7 cellular contexts compared by ENCODE assay signal in genomic region chr3:113946831-113947230, GRCh38. TPM values are rescaled to one million over a fixed set of nuclear protein-coding genes. Genes with fewer than 3 reads are reported as not detected.
DNase-seq lines count a peak whose midpoint lies in the region; ATAC-seq and TF ChIP-seq lines count a peak whose summit lies in the region.

No MANE protein-coding gene starts in this region.

- ATAC-seq in WTC11 (no peak), right cardiac atrium (no peak), GM18873 (IDR thresholded peaks at IDR 0.05; ENCODE audit: low FRiP score, unreplicated experiment) (no peak)

- no peak for DNase-seq in HAP-1 (ENCODE audit: low spot score in 2 of 2)
- no peak for DNase-seq in WTC11 (ENCODE audit: low spot score)
- DNase-seq in right cardiac atrium, result no peak
- DNase-seq in GM13977 (ENCODE audit: low spot score), result no peak
- DNase-seq in GM10266 (ENCODE audit: extremely low spot score), result no peak

- WGBS in right cardiac atrium, result 86% methylated on average over 7 of the region's 7 CpGs

- in situ Hi-C loops in HAP-1 (cut with MboI; ENCODE audit: low sequenced_read_pairs), result no loop called here
- in situ Hi-C loops in GM13977 (cut with MboI; ENCODE audit: low pct_unique_long_range_greater_than_20kb, low sequenced_read_pairs, unreplicated experiment), result no loop called here

- H3K36me3 ChIP-seq in HAP-1 (replicated peaks), result no peaks in the 10 kb centered on the region

- H3K4me3 ChIP-seq in HAP-1, result peak overlapping the region; percentile 40
- H3K4me3 ChIP-seq in right cardiac atrium (ENCODE audit: low read length), result peak overlapping the region; percentile 87
- H3K4me3 ChIP-seq in skin epidermis, result peak overlapping the region in 5 of 7 experiments; percentile 69 to 80 (median 71)

- H3K27ac ChIP-seq in right cardiac atrium (ENCODE audit: low read length) (no peak overlapping the region), skin epidermis (peak overlapping the region in 1 of 21 experiments; percentile 75)

- POLR2A ChIA-PET in WTC11 (lab: Charles Lee), result no interaction called here

- 0 out of 2 replicates have a peak, but pooled peaks cover 3% of the 10 kb centered on the region for H3K36me3 Mint-ChIP-seq in WTC11

- peaks cover 8% of the 10 kb centered on the region for H3K4me1 ChIP-seq in HAP-1
- no peaks in the 10 kb centered on the region for H3K4me1 ChIP-seq in right cardiac atrium (ENCODE audit: control insufficient read depth, insufficient read depth, low read length)

- intact Hi-C loops in right cardiac atrium (cut with DNase I), result no loop called here

- TF ChIP-seq CTCF in WTC11 (IDR thresholded peaks at IDR 0.05) (no peak), GM13977 (IDR thresholded peaks at IDR 0.05; ENCODE audit: extremely low read depth, insufficient read depth, missing control alignments) (no peak), GM10266 (IDR thresholded peaks at IDR 0.05; ENCODE audit: control insufficient read depth, insufficient read depth, low read depth, missing control alignments) (no peak)

- H3K27me3 ChIP-seq in HAP-1 (ENCODE audit: low read depth), result no peaks in the 10 kb centered on the region
- no peaks in the 10 kb centered on the region for H3K27me3 ChIP-seq in right cardiac atrium (ENCODE audit: control insufficient read depth, insufficient read depth)

- peak overlapping the region; percentile 77 for H3K4me3 Mint-ChIP-seq in WTC11

- peaks cover 21% of the 10 kb centered on the region for H3K4me1 Mint-ChIP-seq in WTC11

- CTCF ChIA-PET in WTC11 (lab: Charles Lee), result no interaction called here

- peak overlapping the region; percentile 26; the same call in 1 of the 2 replicates for H3K27ac Mint-ChIP-seq in WTC11

- no peaks in the 10 kb centered on the region for H3K9me3 Mint-ChIP-seq in WTC11

- peaks cover 7% of the 10 kb centered on the region for H3K27me3 Mint-ChIP-seq in WTC11 (ENCODE audit: low read depth)

- H3K9me3 ChIP-seq in HAP-1 (no peaks in the 10 kb centered on the region), right cardiac atrium (ENCODE audit: control insufficient read depth, low read length) (no peaks in the 10 kb centered on the region)

TF ChIP-seq in WTC11, 78 proteins besides CTCF, POLR2A, EP300 and RAD21:
- TF ChIP-seq NFYB (CRISPR knock-in tag; conservative IDR thresholded peaks at IDR 0.05; ENCODE audit: low read depth) (no peak), CREB1 (CRISPR knock-in tag; IDR thresholded peaks at IDR 0.05) (no peak), ELF4 (CRISPR knock-in tag; IDR thresholded peaks at IDR 0.05; ENCODE audit: low read depth) (no peak), ZNF263 (CRISPR knock-in tag; IDR thresholded peaks at IDR 0.05; ENCODE audit: low read depth) (no peak)
TF ChIP-seq in WTC11: peak in this region for 0.

RNA-seq across cellular contexts. Expression of gene ZDHHC23, which starts 1.0 kb away (rescaled TPM):
- total RNA-seq in WTC11 (2021) (16.1 to 19.2 TPM (median 17.9 TPM) in 3 replicates), right cardiac atrium (1 to 10 TPM; 1.2 to 2.4 (median 2.2) TPM)
- polyA plus RNA-seq in right cardiac atrium, result 0.93 TPM
